ENCODE assay signal across 1 cellular context in genomic region chr16:51816929-51817328, GRCh38.
TF ChIP-seq lines count a peak whose summit lies in the region.

No MANE protein-coding gene starts in this region.

TF ChIP-seq in IMR-90, 13 proteins besides CTCF, POLR2A, EP300 and RAD21:
- TF ChIP-seq RCOR1 (IDR thresholded peaks at IDR 0.05; ENCODE audit: insufficient replicate concordance, low read length): no peak
- TF ChIP-seq USF2 (IDR thresholded peaks at IDR 0.05; ENCODE audit: low read depth, low read length): no peak
- no peak for TF ChIP-seq FOS (IDR thresholded peaks at IDR 0.05; ENCODE audit: low read depth, low read length)
- no peak for TF ChIP-seq MAZ (IDR thresholded peaks at IDR 0.05; ENCODE audit: borderline replicate concordance, low read depth, low read length)
- no peak for TF ChIP-seq ELK1 (IDR thresholded peaks at IDR 0.05; ENCODE audit: borderline replicate concordance, low read depth, low read length)
- peak; percentile 75 for TF ChIP-seq CEBPB (IDR thresholded peaks at IDR 0.05; ENCODE audit: low read depth, low read length)
- TF ChIP-seq CHD1 (IDR thresholded peaks at IDR 0.05; ENCODE audit: low read depth, low read length): no peak
